In the genomic region with DNA sequence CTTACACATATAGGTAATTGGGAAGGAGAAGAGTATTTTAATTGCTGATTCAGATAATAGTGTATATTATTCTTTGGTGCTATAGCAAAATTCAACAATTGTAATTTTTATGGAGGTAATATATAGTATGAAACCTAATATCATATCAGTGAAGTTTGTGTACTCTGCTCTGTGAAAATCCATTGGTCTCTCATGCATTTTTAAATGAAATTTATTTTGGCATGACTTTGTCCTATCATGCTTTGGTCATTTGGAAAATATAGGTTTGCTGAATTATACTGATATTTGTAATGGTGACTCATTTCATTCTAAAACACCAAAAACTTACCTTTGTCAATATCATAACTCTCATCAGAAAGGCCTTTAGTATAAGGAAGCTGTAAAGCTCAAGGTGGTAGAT, we compare ENCODE assay signal across 7 cellular contexts.
"Had no signal": no experiment of that assay in that cellular context is flagged by ENCODE, and none has a peak within 500 bp of the region (broad histone marks: within the 10 kb centered on the region; RNA-seq: fewer than 3 reads in every experiment).

No MANE protein-coding gene starts in this region.

- H3K4me3 Mint-ChIP-seq: IgD-negative memory B cell had no signal

- H3K4me3 ChIP-seq: K562 had no signal

- FAIRE-seq: HTR-8/SVneo, K562 had no signal

- H3K36me3 Mint-ChIP-seq: IgD-negative memory B cell had no signal

- H3K27ac Mint-ChIP-seq: IgD-negative memory B cell had no signal

- H3K27me3 Mint-ChIP-seq: IgD-negative memory B cell had no signal

- H3K27ac ChIP-seq: HL-60 had no signal

- ATAC-seq: K562 had no signal

- H3K4me1 Mint-ChIP-seq: IgD-negative memory B cell had no signal

- DNase-seq: IMR-90, KBM-7, KG1 had no signal
